9 cellular contexts compared by ENCODE assay signal in the genomic region with DNA sequence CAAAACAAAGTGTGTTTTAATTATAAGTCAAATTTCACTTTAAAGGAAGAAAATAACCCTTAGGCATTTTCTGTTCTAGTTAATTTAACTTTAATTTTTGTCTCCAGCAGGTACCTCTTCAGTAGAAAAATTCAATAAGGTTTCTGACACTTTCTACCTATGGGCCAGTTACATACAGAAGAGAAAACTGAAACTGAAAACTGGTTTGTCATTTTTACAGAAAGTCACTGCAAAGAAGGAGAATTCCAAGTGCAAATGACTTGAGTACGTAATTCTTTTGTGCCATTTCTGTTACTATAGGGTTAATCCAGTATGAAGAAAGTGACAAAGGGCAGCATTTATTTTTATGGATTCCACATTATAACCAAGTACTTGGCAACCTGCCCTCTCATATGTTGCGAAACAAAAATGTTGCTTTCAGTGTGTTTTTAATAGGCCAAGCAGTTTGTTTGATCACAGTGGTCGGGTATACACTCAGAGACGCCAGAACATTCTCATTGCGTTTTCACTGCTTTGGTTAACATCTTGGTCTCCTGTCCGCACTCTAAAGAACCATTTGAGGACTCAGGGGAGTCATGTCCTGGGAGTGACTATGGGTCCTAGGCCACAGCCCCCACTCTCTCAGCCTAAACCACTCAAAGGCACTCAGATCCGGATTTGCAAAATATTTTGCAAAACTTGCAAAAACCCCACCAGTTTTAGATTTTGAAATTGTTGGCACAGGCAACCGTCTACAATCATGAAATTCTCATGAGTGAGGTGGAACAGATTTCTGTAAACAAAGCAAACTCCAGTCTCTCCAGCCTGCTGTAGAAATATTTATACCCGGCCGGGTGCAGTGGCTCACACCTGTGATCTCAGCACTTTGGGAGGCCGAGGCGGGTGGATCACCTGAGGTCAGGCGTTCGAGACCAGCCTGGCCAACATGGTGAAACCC. TPM values are rescaled to one million over a fixed set of nuclear protein-coding genes. Genes with fewer than 3 reads are reported as not detected.
DNase-seq lines count a peak whose midpoint lies in the region; ATAC-seq and TF ChIP-seq lines count a peak whose summit lies in the region.
"Had no signal": no experiment of that assay in that cellular context is flagged by ENCODE, and none has a peak within 500 bp of the region (broad histone marks: within the 10 kb centered on the region; RNA-seq: fewer than 3 reads in every experiment).

No MANE protein-coding gene starts in this region.

- H3K4me3 ChIP-seq in HL-60 (replicated peaks; ENCODE audit: insufficient read depth, low read length) (no peak overlapping the region), adipocyte (ENCODE audit: low read length) (peak overlapping the region; percentile 68), hepatocyte (no peak overlapping the region), testis (no peak overlapping the region), OCI-LY7 (ENCODE audit: low read depth, low read length, poor library complexity, severe bottlenecking) (no peak overlapping the region)

- no peaks in the 10 kb centered on the region for H3K9me3 Mint-ChIP-seq in activated CD8-positive, alpha-beta T cell treated with anti-CD3 and anti-CD28 coated beads for 36 hours

- no peak overlapping the region for H3K4me3 Mint-ChIP-seq in activated CD8-positive, alpha-beta T cell treated with anti-CD3 and anti-CD28 coated beads for 36 hours

- H4K20me1 ChIP-seq in hepatocyte (ENCODE audit: insufficient read depth, poor library complexity, severe bottlenecking) (no peaks in the 10 kb centered on the region), OCI-LY7 (ENCODE audit: insufficient read depth, low read length) (no peaks in the 10 kb centered on the region)

- H3K36me3 ChIP-seq in adipocyte (ENCODE audit: control insufficient read depth, insufficient read depth, low read length, severe bottlenecking), result no peaks in the 10 kb centered on the region
- H3K36me3 ChIP-seq in hepatocyte (replicated peaks; ENCODE audit: insufficient read depth, low read depth), result no peaks in the 10 kb centered on the region
- H3K36me3 ChIP-seq in testis (ENCODE audit: low read depth, missing control alignments), result no peaks in the 10 kb centered on the region
- H3K36me3 ChIP-seq in OCI-LY7 (ENCODE audit: insufficient read depth, low read length), result no peaks in the 10 kb centered on the region

- TF ChIP-seq CTCF in HL-60 (IDR thresholded peaks at IDR 0.05; ENCODE audit: insufficient read depth, low read length) (no peak), hepatocyte (IDR thresholded peaks at IDR 0.05; ENCODE audit: poor library complexity) (no peak), testis (IDR thresholded peaks at IDR 0.05) (no peak), OCI-LY7 (conservative IDR thresholded peaks at IDR 0.05; ENCODE audit: low read length) (no peak)
- TF ChIP-seq CTCF in activated CD8-positive, alpha-beta T cell treated with anti-CD3 and anti-CD28 coated beads for 36 hours (IDR thresholded peaks at IDR 0.05), result no peak

- TF ChIP-seq POLR2A in testis (IDR thresholded peaks at IDR 0.05), result no peak

- CTCF ChIA-PET in activated CD8-positive, alpha-beta T cell treated with anti-CD3 and anti-CD28 coated beads for 36 hours (lab: Charles Lee), result no interaction called here
- CTCF ChIA-PET in OCI-LY7 (lab: Charles Lee; ENCODE audit: unreplicated experiment), result no interaction called here

- H3K4me1 ChIP-seq in adipocyte (ENCODE audit: control insufficient read depth, insufficient read depth, low read length) (peaks cover 24% of the 10 kb centered on the region), hepatocyte (ENCODE audit: insufficient read depth) (peaks cover 12% of the 10 kb centered on the region), testis (peaks cover 37% of the 10 kb centered on the region), OCI-LY7 (ENCODE audit: insufficient read depth, low read length, poor library complexity, severe bottlenecking) (no peaks in the 10 kb centered on the region)

- DNase-seq in HL-60 (ENCODE audit: low read depth in 1 of 2, low spot score in 1 of 2), result peak; percentile 60 to 71
- peak; percentile 92 for DNase-seq in adipocyte (ENCODE audit: low read depth)
- peak; percentile 62 for DNase-seq in hepatocyte (ENCODE audit: low spot score)
- DNase-seq in testis, result peak; percentile 51
- no peak for DNase-seq in activated CD8-positive, alpha-beta T cell treated with anti-CD3 and anti-CD28 coated beads for 36 hours
- no peak for DNase-seq in OCI-LY7 (ENCODE audit: low spot score)
- no peak for DNase-seq in inferior parietal cortex (ENCODE audit: extremely low spot score)
- no peak for DNase-seq in NCI-H1105 treated with DMSO at 0.1 percent for 48 hours (lab: John Stamatoyannopoulos, UW)
- DNase-seq: activated CD4-positive, alpha-beta T cell treated with anti-CD3 and anti-CD28 coated beads for 4 hours had no signal

- H3K4me1 Mint-ChIP-seq in activated CD8-positive, alpha-beta T cell treated with anti-CD3 and anti-CD28 coated beads for 36 hours (ENCODE audit: low read depth), result peaks cover 24% of the 10 kb centered on the region

- H2AFZ ChIP-seq in hepatocyte, result no peak overlapping the region
- no peak overlapping the region for H2AFZ ChIP-seq in OCI-LY7 (ENCODE audit: low read length)

- H3K27ac ChIP-seq in HL-60 (replicated peaks) (no peak overlapping the region; the same call in none of the 2 replicates), hepatocyte (peak overlapping the region; percentile 42), testis (peak overlapping the region; percentile 69 to 77), OCI-LY7 (ENCODE audit: low read depth, low read length, poor library complexity, severe bottlenecking) (no peak overlapping the region)

- H3K79me2 ChIP-seq in hepatocyte (no peaks in the 10 kb centered on the region), OCI-LY7 (ENCODE audit: insufficient read depth, low read depth, low read length) (no peaks in the 10 kb centered on the region)

- intact Hi-C loops in testis (cut with DNase I; ENCODE audit: low total_unique reads) (no loop called here), OCI-LY7 (cut with micrococcal nuclease; ENCODE audit: unreplicated experiment) (no loop called here)
- intact Hi-C loops in activated CD8-positive, alpha-beta T cell treated with anti-CD3 and anti-CD28 coated beads for 36 hours (cut with micrococcal nuclease), result no loop called here

- BruUV-seq in OCI-LY7 (replicated peaks; lab: Mats Ljungman, UMichigan), result no TSS peak

- no peaks in the 10 kb centered on the region for H3K36me3 Mint-ChIP-seq in activated CD8-positive, alpha-beta T cell treated with anti-CD3 and anti-CD28 coated beads for 36 hours (ENCODE audit: low read depth)

- no peak overlapping the region for H3K27ac Mint-ChIP-seq in activated CD8-positive, alpha-beta T cell treated with anti-CD3 and anti-CD28 coated beads for 36 hours

- no peaks in the 10 kb centered on the region for H3K27me3 ChIP-seq in HL-60 (ENCODE audit: insufficient read depth, poor library complexity, severe bottlenecking)
- no peaks in the 10 kb centered on the region for H3K27me3 ChIP-seq in adipocyte (replicated peaks; ENCODE audit: control insufficient read depth, insufficient read depth, low read length)
- H3K27me3 ChIP-seq in hepatocyte, result no peaks in the 10 kb centered on the region
- no peaks in the 10 kb centered on the region for H3K27me3 ChIP-seq in testis

- H3K9me2 ChIP-seq in hepatocyte (replicated peaks; ENCODE audit: insufficient read depth) (no peaks in the 10 kb centered on the region), OCI-LY7 (ENCODE audit: insufficient read depth, low read length) (no peaks in the 10 kb centered on the region)

- H3K4me2 ChIP-seq in hepatocyte (peak overlapping the region; percentile 50), OCI-LY7 (ENCODE audit: low read length) (no peak overlapping the region)

- H3K27me3 Mint-ChIP-seq in activated CD8-positive, alpha-beta T cell treated with anti-CD3 and anti-CD28 coated beads for 36 hours, result no peaks in the 10 kb centered on the region

- H3K9ac ChIP-seq in adipocyte (ENCODE audit: low read length), result peak overlapping the region; percentile 70

- 50% methylated on average over 14 of the region's 14 CpGs for whole genome bisulfite sequencing in hepatocyte (ENCODE audit: low lambda C conversion rate, missing lambda C conversion rate)
- WGBS in testis, 2 donors, result 33 to 51% methylated on average over 14 of the region's 14 CpGs

- POLR2A ChIA-PET in activated CD8-positive, alpha-beta T cell treated with anti-CD3 and anti-CD28 coated beads for 36 hours (lab: Charles Lee), result no interaction called here
- POLR2A ChIA-PET in OCI-LY7 (lab: Charles Lee), result no interaction called here

- ATAC-seq in activated CD8-positive, alpha-beta T cell treated with anti-CD3 and anti-CD28 coated beads for 36 hours, result no peak

- H3K9me3 ChIP-seq in adipocyte (ENCODE audit: control insufficient read depth, low read length) (peaks cover 4% of the 10 kb centered on the region), hepatocyte (ENCODE audit: low read depth) (no peaks in the 10 kb centered on the region), testis (no peaks in the 10 kb centered on the region), OCI-LY7 (ENCODE audit: low read length) (no peaks in the 10 kb centered on the region)

RNA-seq across cellular contexts. Expression of a gene that starts 15.3 kb away (rescaled TPM):
- total RNA-seq in hepatocyte (47.1 and 77.2 TPM in 2 replicates), testis (100 to 1,000 TPM; 142 to 154 TPM), OCI-LY7 (2022) (56.8 and 58.9 TPM in 2 replicates)
- polyA plus RNA-seq in hepatocyte (32.7 and 34.1 TPM in 2 replicates), testis (ENCODE audit: insufficient read depth, low read depth, low replicate concordance) (26.2 TPM)
- total RNA-seq in activated CD8-positive, alpha-beta T cell treated with anti-CD3 and anti-CD28 coated beads for 36 hours, result 10 to 100 TPM; 74.4 to 74.9 TPM
- total RNA-seq in OCI-LY7 (2014; rRNA removed; shearing (Covaris generic)), result 28.1 and 33.9 TPM in 2 replicates

Comparison
In these comparisons a context has a peak if more than half of its experiments do, and no peak if none do; other contexts are left out.
1. DNase-seq: peak in HL-60 (2 of 2), adipocyte (single experiment), hepatocyte (single experiment) and testis (single experiment); none in activated CD8-positive, alpha-beta T cell treated with anti-CD3 and anti-CD28 coated beads for 36 hours (single experiment), OCI-LY7 (single experiment), inferior parietal cortex (single experiment) and NCI-H1105 treated with DMSO at 0.1 percent for 48 hours (single experiment).
2. H3K27ac ChIP-seq: peak in hepatocyte (single experiment) and testis (2 of 2); none in HL-60 (single experiment) and OCI-LY7 (single experiment).